8 cellular contexts compared by ENCODE assay signal in the genomic region with DNA sequence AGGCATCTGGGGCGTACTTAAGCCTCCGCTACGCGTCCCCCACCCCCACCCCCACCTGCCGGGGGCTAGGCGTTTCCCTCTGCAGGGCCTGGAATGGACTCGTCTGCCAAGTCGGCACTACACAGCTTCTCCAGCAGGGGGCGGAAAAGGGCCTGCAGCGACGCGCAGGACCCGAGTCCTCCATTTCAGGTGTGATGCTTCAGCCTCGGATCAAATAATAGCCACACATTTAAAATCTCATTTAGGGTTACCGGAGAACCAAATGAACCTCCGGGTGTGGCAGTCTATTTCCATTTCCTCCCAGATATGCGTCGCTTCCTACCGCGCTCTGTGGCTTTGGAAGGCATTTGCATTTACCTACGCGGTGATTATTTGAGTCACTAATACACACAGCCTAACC. TPM values are rescaled to one million over a fixed set of nuclear protein-coding genes. Genes with fewer than 3 reads are reported as not detected.
DNase-seq lines count a peak whose midpoint lies in the region; ATAC-seq, FAIRE-seq and TF ChIP-seq lines count a peak whose summit lies in the region.

No MANE protein-coding gene starts in this region.

- no peaks in the 10 kb centered on the region for H3K4me1 ChIP-seq in foreskin keratinocyte

- H3K27ac ChIP-seq in foreskin keratinocyte, result no peak overlapping the region

- FAIRE-seq in frontal cortex (lab: Jason Lieb, UNC), result no peak

- DNase-seq in NCI-H2081 (lab: John Stamatoyannopoulos, UW) (peak; percentile 30 to 45), NCI-H2081 treated with DMSO at 0.1 percent for 48 hours (lab: John Stamatoyannopoulos, UW) (no peak), NOMO-1 treated with DMSO at 0.1 percent for 48 hours (lab: John Stamatoyannopoulos, UW; ENCODE audit: unreplicated experiment) (peak; percentile 41), activated T-helper 1 cell treated with Interleukin-2 at 50 U/mL for 16 hours (ENCODE audit: low read depth) (peak; percentile 56), foreskin keratinocyte (no peak), renal cortical epithelial cell (ENCODE audit: low read depth) (peak; percentile 11), frontal cortex (ENCODE audit: low spot score in 2 of 2) (no peak)

- peaks cover 2% of the 10 kb centered on the region for H3K27me3 ChIP-seq in foreskin keratinocyte

- peak; percentile 62 for ATAC-seq in HG02759 (IDR thresholded peaks at IDR 0.05; ENCODE audit: unreplicated experiment)
- ATAC-seq in foreskin keratinocyte, result peak; percentile 51

- TF ChIP-seq CTCF in foreskin keratinocyte (conservative IDR thresholded peaks at IDR 0.05), result peak; percentile 60

RNA-seq across cellular contexts. Expression of a gene that starts 2.9 kb away (rescaled TPM):
- total RNA-seq in foreskin keratinocyte (0.11 and 0.27 TPM in 2 replicates), renal cortical epithelial cell (7.5 and 9.2 TPM in 2 replicates), frontal cortex (102 TPM)
- polyA plus RNA-seq in foreskin keratinocyte, result 0.03 TPM in 1 of 2 replicates, not detected in the other

Comparison
In these comparisons a context has a peak if more than half of its experiments do, and no peak if none do; other contexts are left out.
1. DNase-seq: peak in NCI-H2081 (2 of 2), NOMO-1 treated with DMSO at 0.1 percent for 48 hours (single experiment), activated T-helper 1 cell treated with Interleukin-2 at 50 U/mL for 16 hours (single experiment) and renal cortical epithelial cell (single experiment); none in NCI-H2081 treated with DMSO at 0.1 percent for 48 hours (single experiment), foreskin keratinocyte (0 of 2) and frontal cortex (0 of 2).
2. RNA of a gene that starts 2.9 kb away (total RNA-seq): 102 TPM in frontal cortex (single experiment); 7.5 to 9.2 TPM in renal cortical epithelial cell and 0.11 to 0.27 TPM in foreskin keratinocyte; every median in the first group is over 10 times any median in the second.